Comparison of ENCODE assay signal across 26 cellular contexts in the genomic region with DNA sequence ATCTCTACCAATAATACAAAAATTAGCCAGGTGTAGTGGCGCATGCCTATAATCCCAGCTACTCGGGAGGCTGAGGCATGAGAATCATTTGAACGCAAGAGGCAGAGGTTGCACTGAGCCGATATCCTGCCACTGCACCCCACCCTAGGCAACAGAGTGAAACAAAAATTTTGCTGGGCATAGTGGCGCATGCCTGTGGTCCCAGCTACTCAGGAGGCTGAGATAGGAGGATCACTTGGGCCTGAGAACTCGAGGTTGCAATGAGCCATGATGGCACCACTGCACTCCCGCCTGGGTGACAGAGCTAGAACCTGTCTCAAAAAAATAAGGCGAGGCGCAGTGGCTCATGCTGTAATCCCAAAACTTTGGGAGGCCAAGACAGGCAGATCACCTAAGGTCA. TPM values are rescaled to one million over a fixed set of nuclear protein-coding genes. Genes with fewer than 3 reads are reported as not detected.
DNase-seq lines count a peak whose midpoint lies in the region; ATAC-seq and TF ChIP-seq lines count a peak whose summit lies in the region.
"Had no signal": no experiment of that assay in that cellular context is flagged by ENCODE, and none has a peak within 500 bp of the region (broad histone marks: within the 10 kb centered on the region; RNA-seq: fewer than 3 reads in every experiment).

No MANE protein-coding gene starts in this region.

- no peak overlapping the region for H3K18ac ChIP-seq in mesenchymal stem cell (ENCODE audit: low read depth in 1 of 2, low read length in 2 of 2)

- no peak overlapping the region for H3K9ac ChIP-seq in mesenchymal stem cell (ENCODE audit: low read length)
- H3K9ac ChIP-seq: BLaER1 had no signal

- WGBS in mesenchymal stem cell = 97% methylated on average over 9 of the region's 9 CpGs

- H3K36me3 Mint-ChIP-seq in T-helper 17 cell (ENCODE audit: low read depth) = no peaks in the 10 kb centered on the region
- H3K36me3 Mint-ChIP-seq: CD8-positive, alpha-beta memory T cell had no signal

- H2AK5ac ChIP-seq in mesenchymal stem cell (ENCODE audit: low read length, severe bottlenecking) = no peak overlapping the region

- H3K4me3 Mint-ChIP-seq in T-helper 17 cell = no peak overlapping the region
- H3K4me3 Mint-ChIP-seq: CD14-positive monocyte; CD4-positive, alpha-beta memory T cell; CD4-positive, CD25-positive, alpha-beta regulatory T cell had no signal

- H2BK5ac ChIP-seq in mesenchymal stem cell (ENCODE audit: low read depth, low read length, poor library complexity, severe bottlenecking) = no peak overlapping the region

- no peak overlapping the region for H3K4ac ChIP-seq in mesenchymal stem cell (ENCODE audit: low read depth in 1 of 2, low read length in 2 of 2)

- H4K8ac ChIP-seq in mesenchymal stem cell (ENCODE audit: low read length) = no peak overlapping the region

- H3K4me2 ChIP-seq in mesenchymal stem cell (ENCODE audit: low read length, poor library complexity, severe bottlenecking) = no peak overlapping the region
- H3K4me2 ChIP-seq: BLaER1 had no signal

- peak overlapping the region; percentile 54 for H3K27ac Mint-ChIP-seq in T-helper 17 cell

- no peak overlapping the region for H2BK12ac ChIP-seq in mesenchymal stem cell (ENCODE audit: low read length in 2 of 2)

- H3K36me3 ChIP-seq in upper lobe of right lung (no peaks in the 10 kb centered on the region), mesenchymal stem cell (ENCODE audit: control insufficient read depth in 1 of 2, insufficient read depth in 2 of 2, low read depth in 1 of 2, low read length in 2 of 2) (peaks cover 0 to 3% of the 10 kb centered on the region in 2 experiments)

- H3K79me1 ChIP-seq in mesenchymal stem cell (replicated peaks; ENCODE audit: low read length, poor library complexity, severe bottlenecking) = no peaks in the 10 kb centered on the region

- no peak overlapping the region for H3K23ac ChIP-seq in mesenchymal stem cell (ENCODE audit: low read length in 2 of 2)

- H2BK15ac ChIP-seq in mesenchymal stem cell (ENCODE audit: low read depth, poor library complexity, severe bottlenecking) = no peak overlapping the region

- no peak overlapping the region for H4K91ac ChIP-seq in mesenchymal stem cell (ENCODE audit: low read length)

- H3K4me1 Mint-ChIP-seq in T-helper 17 cell = peaks cover 14% of the 10 kb centered on the region

- H3K9me3 ChIP-seq in T-helper 17 cell (ENCODE audit: control insufficient read depth, low read length, poor library complexity, severe bottlenecking) (no peaks in the 10 kb centered on the region), upper lobe of right lung (no peaks in the 10 kb centered on the region), mesenchymal stem cell (ENCODE audit: control insufficient read depth, low read length) (no peaks in the 10 kb centered on the region)
- H3K9me3 ChIP-seq: BE2C, BLaER1 had no signal

- H3K27me3 ChIP-seq in upper lobe of right lung (no peaks in the 10 kb centered on the region), mesenchymal stem cell (ENCODE audit: control insufficient read depth in 1 of 2, insufficient read depth in 1 of 2, low read length in 2 of 2) (no peaks in the 10 kb centered on the region)
- H3K27me3 ChIP-seq: BE2C, BLaER1 had no signal

- H2AFZ ChIP-seq in mesenchymal stem cell (ENCODE audit: low read depth, low read length) = no peak overlapping the region

- H3K4me3 ChIP-seq in upper lobe of right lung (no peak overlapping the region), mesenchymal stem cell (ENCODE audit: insufficient read depth in 1 of 2, low read depth in 1 of 2, low read length in 2 of 2) (no peak overlapping the region)
- H3K4me3 ChIP-seq: BLaER1, GM12878 had no signal

- peaks cover 20% of the 10 kb centered on the region for H3K4me1 ChIP-seq in upper lobe of right lung
- H3K4me1 ChIP-seq in mesenchymal stem cell (ENCODE audit: control insufficient read depth, insufficient read depth, low read depth, low read length) = peaks cover 2% of the 10 kb centered on the region
- H3K4me1 ChIP-seq: BE2C, BLaER1 had no signal

- no peak for TF ChIP-seq CTCF in upper lobe of right lung (IDR thresholded peaks at IDR 0.05)

- intact Hi-C loops in upper lobe of right lung (cut with DNase I) = no loop called here

- ATAC-seq in T-helper 17 cell (no peak), upper lobe of right lung (no peak)
- ATAC-seq: GM12878 had no signal

- H3K27ac ChIP-seq in upper lobe of right lung (no peak overlapping the region), mesenchymal stem cell (ENCODE audit: low read length, poor library complexity, severe bottlenecking) (no peak overlapping the region)
- H3K27ac ChIP-seq: 22Rv1, BLaER1 had no signal

- peak; percentile 39 for DNase-seq in activated effector memory CD4-positive, alpha-beta T cell treated with anti-CD3 and anti-CD28 coated beads, Interleukin-2, amount 50 U/mL, for 16 hours
- DNase-seq in activated effector memory CD4-positive, alpha-beta T cell treated with Interleukin-2 at 50 U/mL for 16 hours = no peak
- DNase-seq in T-helper 17 cell = no peak
- DNase-seq in mesenteric fat pad (ENCODE audit: low spot score) = peak; percentile 60
- DNase-seq in upper lobe of right lung = peak; percentile 25
- no peak for DNase-seq in A172 (ENCODE audit: low spot score)
- no peak for DNase-seq in activated gamma-delta T cell (lab: John Stamatoyannopoulos, UW)
- DNase-seq in mesenchymal stem cell = no peak
- DNase-seq: ACHN; BE2C; C1 segment of cervical spinal cord; CD4-positive, alpha-beta memory T cell; CD4-positive, CD25-positive, alpha-beta regulatory T cell; CD8-positive, alpha-beta memory T cell; COR-L47; DMS 273 treated with DMSO at 0.1 percent for 48 hours; DMS153; DMS53; DMS79; DND-41; EL; GDM1 had no signal

- H3K27me3 Mint-ChIP-seq in T-helper 17 cell = no peaks in the 10 kb centered on the region
- H3K27me3 Mint-ChIP-seq: CD4-positive, alpha-beta memory T cell; CD4-positive, CD25-positive, alpha-beta regulatory T cell; CD8-positive, alpha-beta memory T cell had no signal

- no peak overlapping the region for H2BK120ac ChIP-seq in mesenchymal stem cell (ENCODE audit: low read depth, low read length)

- H3K14ac ChIP-seq in mesenchymal stem cell (ENCODE audit: low read length in 2 of 2) = no peak overlapping the region

RNA-seq across cellular contexts. Expression of a gene that starts 9.5 kb away (rescaled TPM):
- 10 to 100 TPM; 47.6 to 48.8 TPM for total RNA-seq in T-helper 17 cell
- 82.1 TPM for total RNA-seq in mesenteric fat pad
- 66.6 TPM for total RNA-seq in upper lobe of right lung
- 11.1 and 25.6 TPM in 2 replicates for total RNA-seq in A172 (2014; rRNA removed; shearing (Covaris generic))
- polyA plus RNA-seq in mesenchymal stem cell (2013, experiment 1 of 2) = 58.3 TPM
- 50.3 TPM for polyA plus RNA-seq in mesenchymal stem cell (2013, experiment 2 of 2)

Comparison
In these comparisons a context has a peak if more than half of its experiments do, and no peak if none do; other contexts are left out.
1. DNase-seq: peak in activated effector memory CD4-positive, alpha-beta T cell treated with anti-CD3 and anti-CD28 coated beads, Interleukin-2, amount 50 U/mL, for 16 hours (single experiment), mesenteric fat pad (single experiment) and upper lobe of right lung (single experiment); none in activated effector memory CD4-positive, alpha-beta T cell treated with Interleukin-2 at 50 U/mL for 16 hours (single experiment), T-helper 17 cell (0 of 3), A172 (single experiment), activated gamma-delta T cell (single experiment) and mesenchymal stem cell (single experiment).